ENCODE assay signal across 2 cellular contexts in genomic region chr10:96271017-96271815, GRCh38.
TF ChIP-seq lines count a peak whose summit lies in the region.

BLNK (minus strand) TSS chr10:96271569; CDS start chr10:96271398, 171 bp downstream.

TF ChIP-seq in IMR-90, 13 proteins besides CTCF, POLR2A, EP300 and RAD21:
- TF ChIP-seq RCOR1 (IDR thresholded peaks at IDR 0.05; ENCODE audit: insufficient replicate concordance, low read length) (no peak), MAFK (IDR thresholded peaks at IDR 0.05; ENCODE audit: low read depth, low read length) (no peak), FOS (IDR thresholded peaks at IDR 0.05; ENCODE audit: low read depth, low read length) (no peak)

TF ChIP-seq in H1, 55 proteins besides CTCF, POLR2A, EP300 and RAD21:
- TF ChIP-seq HDAC2 (IDR thresholded peaks at IDR 0.05; ENCODE audit: borderline replicate concordance in 1 of 2, low read depth in 2 of 2, low read length in 2 of 2) (no peak), POU5F1 (IDR thresholded peaks at IDR 0.05; ENCODE audit: low read depth, low read length) (no peak), KDM4A (IDR thresholded peaks at IDR 0.05; ENCODE audit: low read depth, low read length, severe bottlenecking) (no peak), SUZ12 (IDR thresholded peaks at IDR 0.05; ENCODE audit: low read length) (no peak), EGR1 (IDR thresholded peaks at IDR 0.05; ENCODE audit: borderline replicate concordance, low read depth, low read length) (no peak), KDM1A (IDR thresholded peaks at IDR 0.05; ENCODE audit: borderline replicate concordance, low read length) (no peak), KDM5A (IDR thresholded peaks at IDR 0.05; ENCODE audit: low read length) (no peak), MAFK (IDR thresholded peaks at IDR 0.05; ENCODE audit: low read depth, low read length) (no peak), JUND (IDR thresholded peaks at IDR 0.05; ENCODE audit: low read length) (no peak), YY1 (IDR thresholded peaks at IDR 0.05; ENCODE audit: low read depth, low read length) (no peak), RNF2 (IDR thresholded peaks at IDR 0.05; ENCODE audit: borderline replicate concordance, low read depth, low read length, missing control alignments, poor library complexity, severe bottlenecking) (no peak), CTBP2 (IDR thresholded peaks at IDR 0.05; ENCODE audit: borderline replicate concordance, insufficient read depth, insufficient read length, low read length) (no peak), PHF8 (conservative IDR thresholded peaks at IDR 0.05; ENCODE audit: low read depth, low read length) (no peak), NRF1 (IDR thresholded peaks at IDR 0.05; ENCODE audit: low read depth, low read length) (no peak), EZH2 (IDR thresholded peaks at IDR 0.05; ENCODE audit: low read depth, low read length, severe bottlenecking) (no peak), SIRT6 (IDR thresholded peaks at IDR 0.05; ENCODE audit: low read length) (no peak), TBP (IDR thresholded peaks at IDR 0.05; ENCODE audit: low read depth, low read length) (no peak), CHD1 (IDR thresholded peaks at IDR 0.05; ENCODE audit: low read depth, low read length) (no peak)
- TF ChIP-seq, protein P1, sequence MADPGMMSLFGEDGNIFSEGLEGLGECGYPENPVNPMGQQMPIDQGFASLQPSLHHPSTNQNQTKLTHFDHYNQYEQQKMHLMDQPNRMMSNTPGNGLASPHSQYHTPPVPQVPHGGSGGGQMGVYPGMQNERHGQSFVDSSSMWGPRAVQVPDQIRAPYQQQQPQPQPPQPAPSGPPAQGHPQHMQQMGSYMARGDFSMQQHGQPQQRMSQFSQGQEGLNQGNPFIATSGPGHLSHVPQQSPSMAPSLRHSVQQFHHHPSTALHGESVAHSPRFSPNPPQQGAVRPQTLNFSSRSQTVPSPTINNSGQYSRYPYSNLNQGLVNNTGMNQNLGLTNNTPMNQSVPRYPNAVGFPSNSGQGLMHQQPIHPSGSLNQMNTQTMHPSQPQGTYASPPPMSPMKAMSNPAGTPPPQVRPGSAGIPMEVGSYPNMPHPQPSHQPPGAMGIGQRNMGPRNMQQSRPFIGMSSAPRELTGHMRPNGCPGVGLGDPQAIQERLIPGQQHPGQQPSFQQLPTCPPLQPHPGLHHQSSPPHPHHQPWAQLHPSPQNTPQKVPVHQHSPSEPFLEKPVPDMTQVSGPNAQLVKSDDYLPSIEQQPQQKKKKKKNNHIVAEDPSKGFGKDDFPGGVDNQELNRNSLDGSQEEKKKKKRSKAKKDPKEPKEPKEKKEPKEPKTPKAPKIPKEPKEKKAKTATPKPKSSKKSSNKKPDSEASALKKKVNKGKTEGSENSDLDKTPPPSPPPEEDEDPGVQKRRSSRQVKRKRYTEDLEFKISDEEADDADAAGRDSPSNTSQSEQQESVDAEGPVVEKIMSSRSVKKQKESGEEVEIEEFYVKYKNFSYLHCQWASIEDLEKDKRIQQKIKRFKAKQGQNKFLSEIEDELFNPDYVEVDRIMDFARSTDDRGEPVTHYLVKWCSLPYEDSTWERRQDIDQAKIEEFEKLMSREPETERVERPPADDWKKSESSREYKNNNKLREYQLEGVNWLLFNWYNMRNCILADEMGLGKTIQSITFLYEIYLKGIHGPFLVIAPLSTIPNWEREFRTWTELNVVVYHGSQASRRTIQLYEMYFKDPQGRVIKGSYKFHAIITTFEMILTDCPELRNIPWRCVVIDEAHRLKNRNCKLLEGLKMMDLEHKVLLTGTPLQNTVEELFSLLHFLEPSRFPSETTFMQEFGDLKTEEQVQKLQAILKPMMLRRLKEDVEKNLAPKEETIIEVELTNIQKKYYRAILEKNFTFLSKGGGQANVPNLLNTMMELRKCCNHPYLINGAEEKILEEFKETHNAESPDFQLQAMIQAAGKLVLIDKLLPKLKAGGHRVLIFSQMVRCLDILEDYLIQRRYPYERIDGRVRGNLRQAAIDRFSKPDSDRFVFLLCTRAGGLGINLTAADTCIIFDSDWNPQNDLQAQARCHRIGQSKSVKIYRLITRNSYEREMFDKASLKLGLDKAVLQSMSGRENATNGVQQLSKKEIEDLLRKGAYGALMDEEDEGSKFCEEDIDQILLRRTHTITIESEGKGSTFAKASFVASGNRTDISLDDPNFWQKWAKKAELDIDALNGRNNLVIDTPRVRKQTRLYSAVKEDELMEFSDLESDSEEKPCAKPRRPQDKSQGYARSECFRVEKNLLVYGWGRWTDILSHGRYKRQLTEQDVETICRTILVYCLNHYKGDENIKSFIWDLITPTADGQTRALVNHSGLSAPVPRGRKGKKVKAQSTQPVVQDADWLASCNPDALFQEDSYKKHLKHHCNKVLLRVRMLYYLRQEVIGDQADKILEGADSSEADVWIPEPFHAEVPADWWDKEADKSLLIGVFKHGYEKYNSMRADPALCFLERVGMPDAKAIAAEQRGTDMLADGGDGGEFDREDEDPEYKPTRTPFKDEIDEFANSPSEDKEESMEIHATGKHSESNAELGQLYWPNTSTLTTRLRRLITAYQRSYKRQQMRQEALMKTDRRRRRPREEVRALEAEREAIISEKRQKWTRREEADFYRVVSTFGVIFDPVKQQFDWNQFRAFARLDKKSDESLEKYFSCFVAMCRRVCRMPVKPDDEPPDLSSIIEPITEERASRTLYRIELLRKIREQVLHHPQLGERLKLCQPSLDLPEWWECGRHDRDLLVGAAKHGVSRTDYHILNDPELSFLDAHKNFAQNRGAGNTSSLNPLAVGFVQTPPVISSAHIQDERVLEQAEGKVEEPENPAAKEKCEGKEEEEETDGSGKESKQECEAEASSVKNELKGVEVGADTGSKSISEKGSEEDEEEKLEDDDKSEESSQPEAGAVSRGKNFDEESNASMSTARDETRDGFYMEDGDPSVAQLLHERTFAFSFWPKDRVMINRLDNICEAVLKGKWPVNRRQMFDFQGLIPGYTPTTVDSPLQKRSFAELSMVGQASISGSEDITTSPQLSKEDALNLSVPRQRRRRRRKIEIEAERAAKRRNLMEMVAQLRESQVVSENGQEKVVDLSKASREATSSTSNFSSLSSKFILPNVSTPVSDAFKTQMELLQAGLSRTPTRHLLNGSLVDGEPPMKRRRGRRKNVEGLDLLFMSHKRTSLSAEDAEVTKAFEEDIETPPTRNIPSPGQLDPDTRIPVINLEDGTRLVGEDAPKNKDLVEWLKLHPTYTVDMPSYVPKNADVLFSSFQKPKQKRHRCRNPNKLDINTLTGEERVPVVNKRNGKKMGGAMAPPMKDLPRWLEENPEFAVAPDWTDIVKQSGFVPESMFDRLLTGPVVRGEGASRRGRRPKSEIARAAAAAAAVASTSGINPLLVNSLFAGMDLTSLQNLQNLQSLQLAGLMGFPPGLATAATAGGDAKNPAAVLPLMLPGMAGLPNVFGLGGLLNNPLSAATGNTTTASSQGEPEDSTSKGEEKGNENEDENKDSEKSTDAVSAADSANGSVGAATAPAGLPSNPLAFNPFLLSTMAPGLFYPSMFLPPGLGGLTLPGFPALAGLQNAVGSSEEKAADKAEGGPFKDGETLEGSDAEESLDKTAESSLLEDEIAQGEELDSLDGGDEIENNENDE (IDR thresholded peaks at IDR 0.05; ENCODE audit: insufficient replicate concordance, low read length): no peak
